In genomic region chr5:26569929-26570258, GRCh38 we compare ENCODE assay signal across 12 cellular contexts.
DNase-seq lines count a peak whose midpoint lies in the region.
"Had no signal": no experiment of that assay in that cellular context is flagged by ENCODE, and none has a peak within 500 bp of the region (broad histone marks: within the 10 kb centered on the region; RNA-seq: fewer than 3 reads in every experiment).

No MANE protein-coding gene starts in this region.

- intact Hi-C loops in posterior vena cava (cut with DNase I): loop anchor here in 1 of 2 donors (2.0 kb wide), 1 partner anchor 31 kb away; no protein-coding TSS in a partner anchor

- peak; percentile 61 for DNase-seq in activated effector memory CD4-positive, alpha-beta T cell treated with anti-CD3 and anti-CD28 coated beads, Interleukin-2, amount 50 U/mL, for 16 hours
- DNase-seq in activated effector memory CD4-positive, alpha-beta T cell treated with Interleukin-2 at 50 U/mL for 16 hours: no peak
- DNase-seq in islet precursor cell: peak; percentile 44
- DNase-seq in posterior vena cava (ENCODE audit: low spot score): peak; percentile 78
- no peak for DNase-seq in superior temporal gyrus (ENCODE audit: extremely low spot score)
- no peak for DNase-seq in DMS53 treated with DMSO at 0.1 percent for 48 hours (lab: John Stamatoyannopoulos, UW; ENCODE audit: unreplicated experiment)
- no peak for DNase-seq in activated CD8-positive, alpha-beta memory T cell treated with anti-CD3 and anti-CD28 coated beads, Interleukin-2, amount 50 U/mL, for 4 hours
- DNase-seq: AML-193; CD4-positive, alpha-beta T cell; DND-41; EL; GOT3 had no signal

Comparison
In these comparisons a context has a peak if more than half of its experiments do, and no peak if none do; other contexts are left out.
1. DNase-seq: peak in activated effector memory CD4-positive, alpha-beta T cell treated with anti-CD3 and anti-CD28 coated beads, Interleukin-2, amount 50 U/mL, for 16 hours (single experiment), islet precursor cell (single experiment) and posterior vena cava (single experiment); none in activated effector memory CD4-positive, alpha-beta T cell treated with Interleukin-2 at 50 U/mL for 16 hours (single experiment), superior temporal gyrus (single experiment), DMS53 treated with DMSO at 0.1 percent for 48 hours (single experiment) and activated CD8-positive, alpha-beta memory T cell treated with anti-CD3 and anti-CD28 coated beads, Interleukin-2, amount 50 U/mL, for 4 hours (single experiment).